Comparison of ENCODE assay signal across 1 cellular context in the genomic region with DNA sequence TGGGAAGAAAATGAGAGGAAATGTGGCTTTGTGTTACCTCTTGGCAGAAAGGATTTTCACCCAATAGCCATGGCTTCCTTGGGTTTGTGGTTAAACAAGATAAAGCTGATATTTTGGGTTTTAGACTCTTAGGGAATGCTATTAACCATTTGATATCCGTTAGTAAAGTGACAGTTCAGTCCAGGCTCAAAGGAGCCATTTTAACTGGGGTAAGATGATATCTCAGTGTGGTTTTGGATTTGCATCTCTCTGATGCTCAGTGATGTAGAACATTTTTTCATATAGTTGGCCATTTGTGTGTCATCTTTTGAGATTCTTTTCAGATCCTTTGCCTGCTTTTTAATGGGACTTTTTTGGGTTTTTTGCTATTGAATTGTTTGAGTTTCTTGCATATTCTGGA.
TF ChIP-seq lines count a peak whose summit lies in the region.

No MANE protein-coding gene starts in this region.

TF ChIP-seq in GM12878, 131 proteins besides CTCF, POLR2A, EP300 and RAD21:
- TF ChIP-seq POU2F2 (IDR thresholded peaks at IDR 0.05; ENCODE audit: borderline replicate concordance, low read depth, low read length) (peak; percentile 80; the same call in 1 of the 3 replicates), YBX1 (IDR thresholded peaks at IDR 0.05) (no peak), ZBTB4 (CRISPR knock-in tag; IDR thresholded peaks at IDR 0.05) (no peak), ZNF622 (IDR thresholded peaks at IDR 0.05) (no peak), PAX5 (IDR thresholded peaks at IDR 0.05; ENCODE audit: borderline replicate concordance, low read depth, low read length) (no peak), STAT1 (conservative IDR thresholded peaks at IDR 0.05) (no peak), CBFB (IDR thresholded peaks at IDR 0.05; ENCODE audit: low read depth) (no peak), RELA (IDR thresholded peaks at IDR 0.05; ENCODE audit: borderline replicate concordance, partially characterized antibody) (no peak), ZBTB11 (CRISPR knock-in tag; IDR thresholded peaks at IDR 0.05) (no peak), RUNX3 (IDR thresholded peaks at IDR 0.05; ENCODE audit: low read length) (peak; percentile 55), NFIC (IDR thresholded peaks at IDR 0.05; ENCODE audit: low read depth, low read length) (no peak), ASH2L (IDR thresholded peaks at IDR 0.05; ENCODE audit: borderline replicate concordance, low read depth) (no peak), SREBF1 (IDR thresholded peaks at IDR 0.05; ENCODE audit: low read length) (no peak), TCF12 (IDR thresholded peaks at IDR 0.05; ENCODE audit: low read depth, low read length) (no peak), GABPA (IDR thresholded peaks at IDR 0.05; ENCODE audit: low read depth) (no peak), TCF3 (IDR thresholded peaks at IDR 0.05; ENCODE audit: borderline replicate concordance, insufficient read depth, low read depth, low read length) (no peak), YY1 (IDR thresholded peaks at IDR 0.05; ENCODE audit: low read depth, low read length) (peak; percentile 56; the same call in 1 of the 2 replicates), CREB1 (IDR thresholded peaks at IDR 0.05; ENCODE audit: low read depth) (no peak), CHD2 (IDR thresholded peaks at IDR 0.05; ENCODE audit: borderline replicate concordance, low read depth, low read length) (no peak)
